Comparison of ENCODE assay signal across 18 cellular contexts in the genomic region with DNA sequence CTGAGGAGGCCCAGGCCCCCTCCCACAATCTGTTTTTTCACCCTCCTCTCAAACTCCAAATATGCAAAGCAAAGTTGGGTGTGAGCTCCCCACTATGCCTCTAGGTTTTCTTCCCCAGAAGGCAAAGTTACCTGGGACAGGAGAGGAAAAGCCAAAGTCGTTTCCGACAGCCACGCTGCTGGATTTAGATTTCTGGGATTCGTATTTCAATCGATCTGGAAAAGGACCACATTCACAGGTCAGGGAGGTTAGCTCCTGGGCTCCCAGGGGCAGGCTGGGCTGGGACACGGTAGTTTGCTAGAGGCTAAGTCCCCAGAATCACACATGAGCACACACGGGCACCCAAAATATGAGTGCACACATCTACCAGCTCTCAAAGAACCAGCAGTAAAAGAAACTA.
"Had no signal": no experiment of that assay in that cellular context is flagged by ENCODE, and none has a peak within 500 bp of the region (broad histone marks: within the 10 kb centered on the region; RNA-seq: fewer than 3 reads in every experiment).

No MANE protein-coding gene starts in this region.

- H3K9ac ChIP-seq: parathyroid adenoma had no signal

- H3K36me3 Mint-ChIP-seq: activated naive CD8-positive, alpha-beta T cell treated with anti-CD3 and anti-CD28 coated beads, Interleukin-2, amount 10 ng/mL, durations not matched to agents 7 days and 5 days; immature natural killer cell; memory B cell; naive thymus-derived CD4-positive, alpha-beta T cell; T-cell had no signal

- H3K9me3 ChIP-seq: body of pancreas, tibial nerve had no signal

- H3K4me3 ChIP-seq: body of pancreas, tibial nerve had no signal

- H2AFZ ChIP-seq: parathyroid adenoma had no signal

- H3K4me3 Mint-ChIP-seq: activated CD8-positive, alpha-beta T cell treated with anti-CD3 and anti-CD28 coated beads for 36 hours; activated naive CD8-positive, alpha-beta T cell treated with anti-CD3 and anti-CD28 coated beads, Interleukin-2, amount 10 ng/mL, durations not matched to agents 7 days and 5 days; activated T-cell treated with anti-CD3 and anti-CD28 coated beads, Interleukin-2, amount 50 U/mL, for 24 hours; immature natural killer cell; memory B cell; naive thymus-derived CD4-positive, alpha-beta T cell; T-cell had no signal

- H3K27ac Mint-ChIP-seq: activated CD8-positive, alpha-beta T cell treated with anti-CD3 and anti-CD28 coated beads for 36 hours; activated naive CD8-positive, alpha-beta T cell treated with anti-CD3 and anti-CD28 coated beads, Interleukin-2, amount 10 ng/mL, durations not matched to agents 7 days and 5 days; activated T-cell treated with anti-CD3 and anti-CD28 coated beads, Interleukin-2, amount 50 U/mL, for 24 hours; activated T-helper 2 cell treated with anti-CD3 and anti-CD28 coated beads, Interferon-gamma antibody, Interleukin-2, Interleukin-4, amounts not matched to agents 10 μg/mL and 5 μg/mL and 100 μg/mL, durations not matched to agents 14 hours and 24 hours and 36 hours; immature natural killer cell; memory B cell; naive thymus-derived CD4-positive, alpha-beta T cell; T-cell had no signal

- H3K27me3 ChIP-seq: body of pancreas, tibial nerve had no signal

- H3K27ac ChIP-seq: parathyroid adenoma, tibial nerve had no signal

- H3K9me3 Mint-ChIP-seq: activated CD8-positive, alpha-beta T cell treated with anti-CD3 and anti-CD28 coated beads for 36 hours; activated naive CD8-positive, alpha-beta T cell treated with anti-CD3 and anti-CD28 coated beads, Interleukin-2, amount 10 ng/mL, durations not matched to agents 7 days and 5 days; activated T-cell treated with anti-CD3 and anti-CD28 coated beads, Interleukin-2, amount 50 U/mL, for 24 hours; activated T-helper 2 cell treated with anti-CD3 and anti-CD28 coated beads, Interferon-gamma antibody, Interleukin-2, Interleukin-4, amounts not matched to agents 10 μg/mL and 5 μg/mL and 100 μg/mL, durations not matched to agents 14 hours and 24 hours and 36 hours; immature natural killer cell; memory B cell; naive thymus-derived CD4-positive, alpha-beta T cell; T-cell had no signal

- ATAC-seq: activated CD8-positive, alpha-beta T cell treated with anti-CD3 and anti-CD28 coated beads for 36 hours; body of pancreas; naive thymus-derived CD4-positive, alpha-beta T cell; stimulated activated naive CD8-positive, alpha-beta T cell treated with anti-CD3 and anti-CD28 coated beads, Interleukin-15, Interleukin-2, amounts not matched to agents 100 U/mL and 50 U/mL, for 24 hours; T-cell had no signal

- DNase-seq: activated CD4-positive, alpha-beta T cell treated with anti-CD3 and anti-CD28 coated beads for 48 hours; activated CD4-positive, CD25-positive, alpha-beta regulatory T cell; activated CD8-positive, alpha-beta T cell treated with anti-CD3 and anti-CD28 coated beads for 36 hours; activated naive CD4-positive, alpha-beta T cell treated with Interleukin-2 at 50 U/mL for 16 hours; activated naive CD8-positive, alpha-beta T cell treated with anti-CD3 and anti-CD28 coated beads, Interleukin-2, amount 10 ng/mL, durations not matched to agents 7 days and 5 days; activated T-cell treated with anti-CD3 and anti-CD28 coated beads, Interleukin-2, amount 50 U/mL, for 24 hours; immature natural killer cell; naive thymus-derived CD4-positive, alpha-beta T cell; stimulated activated CD4-positive, alpha-beta T cell treated with anti-CD3 and anti-CD28 coated beads, Interleukin-12 subunit alpha, Interleukin-12 subunit beta, amount 100 ng/mL, for 4 hours; stimulated activated CD4-positive, alpha-beta T cell treated with anti-CD3 and anti-CD28 coated beads, Interleukin-1b, Interleukin-23, amount 100 ng/mL, for 48 hours; stimulated activated CD8-positive, alpha-beta memory T cell treated with anti-CD3 and anti-CD28 coated beads, Interleukin-4, amount 100 ng/mL, for 48 hours; stimulated activated naive CD8-positive, alpha-beta T cell treated with anti-CD3 and anti-CD28 coated beads, Interleukin-15, Interleukin-2, amounts not matched to agents 100 U/mL and 50 U/mL, for 24 hours; T-cell had no signal

- H3K79me2 ChIP-seq: parathyroid adenoma had no signal
